ENCODE assay signal across 7 cellular contexts in the genomic region with DNA sequence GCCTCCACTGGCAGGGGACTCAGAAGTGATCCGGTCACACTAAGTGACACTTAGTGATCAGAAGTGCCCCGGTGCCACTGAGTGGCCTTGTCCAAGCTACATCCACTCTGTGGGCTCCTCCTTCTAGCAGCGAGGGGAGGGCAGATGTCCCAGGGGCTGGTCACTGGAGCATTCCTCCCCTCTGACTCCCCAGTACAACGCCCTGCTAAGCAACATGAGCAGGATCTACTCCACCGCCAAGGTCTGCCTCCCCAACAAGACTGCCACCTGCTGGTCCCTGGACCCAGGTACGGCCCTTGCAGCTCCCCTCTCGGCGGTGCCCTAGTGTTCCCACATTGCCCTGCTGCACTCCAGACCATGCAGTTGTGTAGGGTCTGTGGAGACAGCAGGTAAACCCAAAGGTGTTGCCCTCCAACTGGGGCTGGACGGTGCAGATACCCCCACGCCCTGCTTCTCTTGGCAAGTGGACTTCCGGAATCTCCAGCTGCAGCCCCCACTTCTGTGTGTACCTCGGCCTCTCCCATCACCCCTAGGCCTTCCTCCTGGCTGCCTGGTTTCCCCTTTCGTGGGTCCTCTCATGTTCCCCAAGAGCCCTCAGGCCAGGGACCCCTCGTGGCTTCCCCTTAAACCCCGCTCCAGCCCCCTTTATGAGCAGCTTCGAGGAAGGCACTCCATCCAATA. TPM values are rescaled to one million over a fixed set of nuclear protein-coding genes. Genes with fewer than 3 reads are reported as not detected.
A peak's percentile ranks its signal among the peaks of the same experiment; 100 is the strongest.
DNase-seq lines count a peak whose midpoint lies in the region; ATAC-seq, FAIRE-seq and TF ChIP-seq lines count a peak whose summit lies in the region.

No MANE protein-coding gene starts in this region.

- peak; percentile 95 for DNase-seq in GM12891 (ENCODE audit: insufficient read length, low spot score)
- peak; percentile 88 for DNase-seq in NCI-H510A treated with DMSO at 0.1 percent for 48 hours (lab: John Stamatoyannopoulos, UW)
- peak; percentile 94 for DNase-seq in activated CD4-positive, alpha-beta T cell treated with anti-CD3 and anti-CD28 coated beads, Interleukin-2, amount 10 ng/mL, durations not matched to agents 24 days and 14 days
- peak; percentile 94 for DNase-seq in dermis blood vessel endothelial cell
- DNase-seq in lower leg skin (ENCODE audit: low spot score in 2 of 2), result peak; percentile 76 to 95
- DNase-seq in stimulated activated CD4-positive, alpha-beta T cell treated with anti-CD3 and anti-CD28 coated beads, TNF-alpha, amount 100 ng/mL, for 24 hours (ENCODE audit: low read depth in 3 of 3), result peak; percentile 55 to 74 (median 60)

- H3K4me1 Mint-ChIP-seq in activated CD4-positive, alpha-beta T cell treated with anti-CD3 and anti-CD28 coated beads, Interleukin-2, amount 10 ng/mL, durations not matched to agents 24 days and 14 days, result peaks cover 16% of the 10 kb centered on the region

- no peak overlapping the region for H3K4me3 ChIP-seq in lower leg skin (ENCODE audit: low read depth, poor library complexity, severe bottlenecking)

- TF ChIP-seq POLR2A in GM12891 (IDR thresholded peaks at IDR 0.05; ENCODE audit: low read depth, low read length) (no peak), lower leg skin (IDR thresholded peaks at IDR 0.05) (no peak)

- H3K4me3 Mint-ChIP-seq in activated CD4-positive, alpha-beta T cell treated with anti-CD3 and anti-CD28 coated beads, Interleukin-2, amount 10 ng/mL, durations not matched to agents 24 days and 14 days, result no peak overlapping the region

- peaks cover 2% of the 10 kb centered on the region for H3K36me3 Mint-ChIP-seq in activated CD4-positive, alpha-beta T cell treated with anti-CD3 and anti-CD28 coated beads, Interleukin-2, amount 10 ng/mL, durations not matched to agents 24 days and 14 days (ENCODE audit: low read depth)

- 43 to 46% methylated on average over 16 of the region's 16 CpGs for WGBS in lower leg skin, 2 donors

- no peak overlapping the region for H3K27ac Mint-ChIP-seq in activated CD4-positive, alpha-beta T cell treated with anti-CD3 and anti-CD28 coated beads, Interleukin-2, amount 10 ng/mL, durations not matched to agents 24 days and 14 days

- H3K9me3 Mint-ChIP-seq in activated CD4-positive, alpha-beta T cell treated with anti-CD3 and anti-CD28 coated beads, Interleukin-2, amount 10 ng/mL, durations not matched to agents 24 days and 14 days, result no peaks in the 10 kb centered on the region

- peak; percentile 91 for FAIRE-seq in GM12891 (lab: Jason Lieb, UNC)

- H3K27me3 Mint-ChIP-seq in activated CD4-positive, alpha-beta T cell treated with anti-CD3 and anti-CD28 coated beads, Interleukin-2, amount 10 ng/mL, durations not matched to agents 24 days and 14 days, result peaks cover 38% of the 10 kb centered on the region

- intact Hi-C loops in activated CD4-positive, alpha-beta T cell treated with anti-CD3 and anti-CD28 coated beads, Interleukin-2, amount 10 ng/mL, durations not matched to agents 24 days and 14 days (cut with micrococcal nuclease), result loop anchor here (1.0 kb wide), 1 partner anchor 54 kb away; no protein-coding TSS in a partner anchor
- intact Hi-C loops in lower leg skin (cut with DNase I; ENCODE audit: low total_unique reads), result loop anchor here (5.0 kb wide), 1 partner anchor 42 kb away; no protein-coding TSS in a partner anchor

- peak; percentile 67 for ATAC-seq in HG02973 (IDR thresholded peaks at IDR 0.05; ENCODE audit: unreplicated experiment)

- peak in 1 of 3 donors; percentile 50 for TF ChIP-seq CTCF in lower leg skin (IDR thresholded peaks at IDR 0.05)

TF ChIP-seq in GM12891, 5 proteins besides CTCF, POLR2A, EP300 and RAD21:
- TF ChIP-seq TAF1 (IDR thresholded peaks at IDR 0.05; ENCODE audit: low read depth, low read length), result no peak
- no peak for TF ChIP-seq POLR2AphosphoS5 (IDR thresholded peaks at IDR 0.05; ENCODE audit: low read depth, low read length)
- TF ChIP-seq POU2F2 (IDR thresholded peaks at IDR 0.05; ENCODE audit: low read depth, low read length), result no peak
- TF ChIP-seq SPI1 (IDR thresholded peaks at IDR 0.05; ENCODE audit: low read depth, low read length), result no peak
- TF ChIP-seq PAX5 (IDR thresholded peaks at IDR 0.05; ENCODE audit: insufficient read depth, low read length, severe bottlenecking), result no peak
TF ChIP-seq in GM12891: peak in this region for 0.

RNA-seq across cellular contexts. Expression of a gene that starts 2.1 kb away (rescaled TPM):
- polyA plus RNA-seq in GM12891 (2012; ENCODE audit: low read depth, missing spikeins), result 0.21 TPM
- 0.26 TPM in 1 of 2 replicates, not detected in the other for total RNA-seq in activated CD4-positive, alpha-beta T cell treated with anti-CD3 and anti-CD28 coated beads, Interleukin-2, amount 10 ng/mL, durations not matched to agents 24 days and 14 days
- 155 and 366 TPM in 2 replicates for total RNA-seq in dermis blood vessel endothelial cell
- 10 to 100 TPM in 1 of 4 donors, 1 to 10 TPM in 3; 3.0 to 10.2 (median 7.2) TPM for total RNA-seq in lower leg skin

RNA-seq across cellular contexts. Expression of a gene that starts 32.8 kb away (rescaled TPM):
- 3.8 TPM for polyA plus RNA-seq in GM12891 (2012; ENCODE audit: low read depth, missing spikeins)
- 1.7 and 2.0 TPM in 2 replicates for total RNA-seq in activated CD4-positive, alpha-beta T cell treated with anti-CD3 and anti-CD28 coated beads, Interleukin-2, amount 10 ng/mL, durations not matched to agents 24 days and 14 days
- total RNA-seq in dermis blood vessel endothelial cell (33.4 and 35.9 TPM in 2 replicates), lower leg skin (10 to 100 TPM; 41.7 to 74.6 (median 56.4) TPM)

RNA-seq across cellular contexts. Expression of a gene that starts 44.2 kb away (rescaled TPM):
- not detected for polyA plus RNA-seq in GM12891 (2012; ENCODE audit: low read depth, missing spikeins)
- total RNA-seq in activated CD4-positive, alpha-beta T cell treated with anti-CD3 and anti-CD28 coated beads, Interleukin-2, amount 10 ng/mL, durations not matched to agents 24 days and 14 days, result not detected in 2 replicates
- 0.05 TPM in 1 of 2 replicates, not detected in the other for total RNA-seq in dermis blood vessel endothelial cell
- total RNA-seq in lower leg skin, result under 1 TPM in 2 of 4 donors, not detected in 2; 0.08 to 0.29 TPM

Comparison
In these comparisons a context has a peak if more than half of its experiments do, and no peak if none do; other contexts are left out.
1. RNA of a gene that starts 2.1 kb away (total RNA-seq): 155 to 366 TPM in dermis blood vessel endothelial cell; 3.0 to 10.2 TPM in lower leg skin and 0.26 TPM in activated CD4-positive, alpha-beta T cell treated with anti-CD3 and anti-CD28 coated beads, Interleukin-2, amount 10 ng/mL, durations not matched to agents 24 days and 14 days; every median in the first group is over 10 times any median in the second.
2. RNA of a gene that starts 32.8 kb away (total RNA-seq): 41.7 to 74.6 TPM in lower leg skin and 33.4 to 35.9 TPM in dermis blood vessel endothelial cell; 1.7 to 2.0 TPM in activated CD4-positive, alpha-beta T cell treated with anti-CD3 and anti-CD28 coated beads, Interleukin-2, amount 10 ng/mL, durations not matched to agents 24 days and 14 days; every median in the first group is over 10 times any median in the second.
3. Peak in every context shown above with its lines, with median percentiles within 50 percentile points of each other: DNase-seq.